In the genomic region with DNA sequence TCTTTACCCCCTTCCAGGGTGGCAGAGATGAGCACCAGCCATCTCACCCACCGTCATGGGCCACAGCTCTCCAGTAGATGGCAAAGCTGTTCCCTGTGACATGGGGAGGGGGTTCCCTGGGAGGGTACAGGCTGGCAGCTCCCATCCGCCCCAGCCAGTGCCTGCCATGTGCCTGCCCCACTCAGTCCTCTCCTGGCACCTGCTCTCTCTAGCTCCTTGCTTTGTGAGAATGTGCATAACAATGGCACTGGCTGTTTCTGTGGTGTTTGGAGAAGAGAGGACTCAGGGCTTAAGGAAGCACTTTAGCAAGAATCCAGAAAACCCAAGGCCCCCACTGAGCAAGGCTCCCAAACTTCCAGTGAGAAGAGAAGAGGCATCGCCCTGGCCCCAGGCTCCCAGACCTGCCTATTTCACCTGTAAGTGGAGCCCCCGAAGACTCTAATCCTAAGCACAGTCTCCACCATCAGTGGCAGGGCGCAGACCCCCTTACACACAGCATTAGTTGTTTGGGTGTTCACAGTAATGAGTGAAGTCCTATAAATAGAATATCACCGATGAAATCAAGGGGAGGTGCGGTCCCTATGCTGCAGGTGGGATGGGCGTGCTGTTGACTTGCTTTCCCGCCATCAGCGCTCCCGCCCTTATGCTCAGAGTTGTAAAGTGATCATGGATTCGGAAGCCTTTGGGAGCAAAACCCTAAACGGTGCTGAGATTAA, we compare ENCODE assay signal across 22 cellular contexts.
"Had no signal": no experiment of that assay in that cellular context is flagged by ENCODE, and none has a peak within 500 bp of the region (broad histone marks: within the 10 kb centered on the region; RNA-seq: fewer than 3 reads in every experiment).

No MANE protein-coding gene starts in this region.

- H3K27me3 ChIP-seq: body of pancreas, cardiac muscle cell, transverse colon had no signal

- H3K36me3 ChIP-seq: transverse colon had no signal

- H3K27ac ChIP-seq: body of pancreas, cardiac muscle cell, transverse colon, VCaP had no signal

- H3K4me3 ChIP-seq: body of pancreas, cardiac muscle cell, mucosa of descending colon, transverse colon had no signal

- DNase-seq: activated CD4-positive, alpha-beta T cell treated with anti-CD3 and anti-CD28 coated beads, Interleukin-2, amount 50 U/mL, for 1 hour; activated CD4-positive, CD25-positive, alpha-beta regulatory T cell treated with anti-CD3 and anti-CD28 coated beads, Interleukin-2, amount 50 U/mL, for 72 hours; activated CD8-positive, alpha-beta T cell treated with anti-CD3 and anti-CD28 coated beads, Interleukin-2, amount 10 ng/mL, durations not matched to agents 7 days and 5 days; activated gamma-delta T cell; activated naive CD4-positive, alpha-beta T cell treated with anti-CD3 and anti-CD28 coated beads, Interleukin-2, amount 50 U/mL, for 16 hours; activated naive CD8-positive, alpha-beta T cell treated with anti-CD3 and anti-CD28 coated beads, Interleukin-2, amount 50 U/mL, for 24 hours; body of pancreas; effector memory CD4-positive, alpha-beta T cell; hippocampal formation; islet precursor cell; left cardiac atrium; mucosa of descending colon; nephron progenitor cell; occipital lobe; retina; stimulated activated CD4-positive, alpha-beta T cell treated with anti-CD3 and anti-CD28 coated beads, Interleukin-1b, Interleukin-23, amount 100 ng/mL, for 48 hours; stimulated activated naive CD8-positive, alpha-beta T cell treated with anti-CD3 and anti-CD28 coated beads, Interleukin-15, amount 100 ng/mL, for 72 hours; T-cell; transverse colon had no signal

- ATAC-seq: activated CD8-positive, alpha-beta T cell treated with anti-CD3 and anti-CD28 coated beads, Interleukin-2, amount 10 ng/mL, durations not matched to agents 7 days and 5 days; activated naive CD8-positive, alpha-beta T cell treated with anti-CD3 and anti-CD28 coated beads, Interleukin-2, amount 50 U/mL, for 24 hours; body of pancreas; esophagus mucosa; left cardiac atrium; mucosa of descending colon; stimulated activated naive CD8-positive, alpha-beta T cell treated with anti-CD3 and anti-CD28 coated beads, Interleukin-15, amount 100 ng/mL, for 72 hours; T-cell had no signal

- H3K4me1 ChIP-seq: body of pancreas, transverse colon had no signal

- H3K9me3 ChIP-seq: body of pancreas, mucosa of descending colon, transverse colon had no signal
